10 cellular contexts compared by ENCODE assay signal in the genomic region with DNA sequence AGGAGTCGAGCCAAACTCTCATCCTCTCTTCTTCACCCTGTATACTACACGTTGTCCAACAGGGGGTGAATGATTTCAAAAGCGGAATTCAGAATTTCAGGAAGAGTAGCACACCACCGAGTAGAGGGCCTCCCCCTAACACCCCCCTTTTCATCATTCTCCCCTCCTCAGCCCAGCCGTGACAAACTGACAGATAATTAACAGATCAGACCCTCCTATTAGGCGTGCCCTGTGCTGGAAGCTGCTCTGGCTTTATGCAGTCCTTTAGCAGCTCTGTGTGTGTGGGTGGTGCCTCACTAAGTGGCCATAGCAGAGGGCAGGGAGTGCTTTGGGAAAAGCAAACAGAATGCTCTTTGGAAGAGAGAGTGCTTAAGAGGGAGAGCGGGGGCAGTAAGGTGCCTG. TPM values are rescaled to one million over a fixed set of nuclear protein-coding genes. Genes with fewer than 3 reads are reported as not detected.
A peak's percentile ranks its signal among the peaks of the same experiment; 100 is the strongest.
DNase-seq lines count a peak whose midpoint lies in the region; ATAC-seq and TF ChIP-seq lines count a peak whose summit lies in the region.
"Had no signal": no experiment of that assay in that cellular context is flagged by ENCODE, and none has a peak within 500 bp of the region (broad histone marks: within the 10 kb centered on the region; RNA-seq: fewer than 3 reads in every experiment).

No MANE protein-coding gene starts in this region.

- H4K12ac ChIP-seq in trophoblast cell (ENCODE audit: low read depth, low read length): no peak overlapping the region

- DNase-seq in HCT116 (ENCODE audit: low read depth, low spot score) (no peak), NCI-H510A treated with DMSO at 0.1 percent for 48 hours (lab: John Stamatoyannopoulos, UW) (peak; percentile 100), heart right ventricle (no peak), trophoblast cell (no peak), dorsolateral prefrontal cortex (no peak), colonic mucosa (no peak), KBM-7 (no peak)
- DNase-seq in activated naive CD4-positive, alpha-beta T cell treated with anti-CD3 and anti-CD28 coated beads, Interleukin-2, amount 50 U/mL, for 72 hours (ENCODE audit: low spot score in 2 of 2): no peak
- DNase-seq: foreskin fibroblast, naive B cell had no signal

- no peak overlapping the region for H2BK120ac ChIP-seq in trophoblast cell (ENCODE audit: insufficient read depth, low read length, poor library complexity)

- no peak; a peak in 1 of 6 replicates for TF ChIP-seq CTCF in HCT116 (IDR thresholded peaks at IDR 0.05 in 2 of 3, conservative IDR thresholded peaks at IDR 0.05 in 1 of 3; ENCODE audit: borderline replicate concordance in 1 of 3, insufficient read depth in 1 of 3, low read depth in 2 of 3, low read length in 2 of 3)
- peak in 1 of 9 donors; percentile 7 for TF ChIP-seq CTCF in heart right ventricle (IDR thresholded peaks at IDR 0.05)
- TF ChIP-seq CTCF in dorsolateral prefrontal cortex (IDR thresholded peaks at IDR 0.05 in 54 of 56, conservative IDR thresholded peaks at IDR 0.05 in 2 of 56; ENCODE audit: low read depth in 1 of 56, partially characterized antibody in 56 of 56): no peak
- no peak for TF ChIP-seq CTCF in colonic mucosa (IDR thresholded peaks at IDR 0.05)

- no peaks in the 10 kb centered on the region for H3K9me3 Mint-ChIP-seq in activated naive CD4-positive, alpha-beta T cell treated with anti-CD3 and anti-CD28 coated beads, Interleukin-2, amount 50 U/mL, for 72 hours
- H3K9me3 Mint-ChIP-seq: naive B cell had no signal

- RAD21 ChIA-PET in HCT116 (lab: Charles Lee; ENCODE audit: low non-redundant PET in 1 of 2, low total read pairs in 2 of 2, uncharacterized antibody in 2 of 2, unreplicated experiment in 2 of 2): no interaction called here

- no peaks in the 10 kb centered on the region for H4K20me1 ChIP-seq in HCT116 (ENCODE audit: insufficient read depth)

- H2BK12ac ChIP-seq in trophoblast cell (ENCODE audit: low read length): no peak overlapping the region

- H3K9me3 ChIP-seq in HCT116 (ENCODE audit: control insufficient read depth in 1 of 2, insufficient read depth in 1 of 2, low read depth in 1 of 2, low read length in 2 of 2): no peaks in the 10 kb centered on the region
- no peaks in the 10 kb centered on the region for H3K9me3 ChIP-seq in heart right ventricle
- H3K9me3 ChIP-seq in trophoblast cell (ENCODE audit: insufficient read depth, low read depth, low read length): peaks cover 2% of the 10 kb centered on the region
- no peaks in the 10 kb centered on the region for H3K9me3 ChIP-seq in colonic mucosa

- no peaks in the 10 kb centered on the region for H3K36me3 Mint-ChIP-seq in activated naive CD4-positive, alpha-beta T cell treated with anti-CD3 and anti-CD28 coated beads, Interleukin-2, amount 50 U/mL, for 72 hours

- 42 to 45% methylated on average over 7 of the region's 7 CpGs for WGBS in heart right ventricle, 2 donors
- no CpG with 5 or more reads among the region's 7 CpGs for WGBS in trophoblast cell (ENCODE audit: extremely low coverage, insufficient coverage, insufficient read length)

- H3K9me2 ChIP-seq in HCT116 (ENCODE audit: insufficient read depth): no peaks in the 10 kb centered on the region

- ATAC-seq in HCT116 (peak; percentile 49), heart right ventricle (peak in 7 of 8 donors; percentile 29 to 78 (median 56))
- ATAC-seq in activated naive CD4-positive, alpha-beta T cell treated with anti-CD3 and anti-CD28 coated beads, Interleukin-2, amount 50 U/mL, for 72 hours: no peak

- H2AFZ ChIP-seq in HCT116 (ENCODE audit: low read depth, low read length, poor library complexity, severe bottlenecking): no peak overlapping the region
- no peak overlapping the region for H2AFZ ChIP-seq in trophoblast cell (ENCODE audit: insufficient read depth, low read length, poor library complexity)

- H3K9ac ChIP-seq in HCT116 (ENCODE audit: low read length): no peak overlapping the region
- H3K9ac ChIP-seq in trophoblast cell (ENCODE audit: low read length): no peak overlapping the region
- no peak overlapping the region for H3K9ac ChIP-seq in colonic mucosa (ENCODE audit: low read depth in 2 of 2, low read length in 2 of 2)

- no peak overlapping the region for H3K4me3 ChIP-seq in HCT116 (replicated peaks in 1 of 2; ENCODE audit: low read depth in 1 of 2, low read length in 2 of 2)
- H3K4me3 ChIP-seq in heart right ventricle: no peak overlapping the region
- H3K4me3 ChIP-seq in trophoblast cell (ENCODE audit: low read depth, low read length): no peak overlapping the region
- H3K4me3 ChIP-seq in dorsolateral prefrontal cortex: no peak overlapping the region
- H3K4me3 ChIP-seq in colonic mucosa: no peak overlapping the region

- H3K18ac ChIP-seq in trophoblast cell (ENCODE audit: low read length): no peak overlapping the region

- POLR2A ChIA-PET in HCT116 (lab: Charles Lee): no interaction called here

- no peak for TF ChIP-seq POLR2A in HCT116 (IDR thresholded peaks at IDR 0.05; ENCODE audit: borderline replicate concordance, extremely low read depth, insufficient read depth, insufficient read length)

- no peaks in the 10 kb centered on the region for H3K79me1 ChIP-seq in trophoblast cell (ENCODE audit: low read length)

- TF ChIP-seq RAD21 in HCT116 (IDR thresholded peaks at IDR 0.05; ENCODE audit: low read depth): no peak

- H3K27ac ChIP-seq in HCT116 (ENCODE audit: low read depth, low read length) (no peak overlapping the region), heart right ventricle (peak overlapping the region in 1 of 10 donors; percentile 20), trophoblast cell (ENCODE audit: low read depth, low read length) (no peak overlapping the region), dorsolateral prefrontal cortex (no peak overlapping the region), colonic mucosa (no peak overlapping the region)

- in situ Hi-C loops in KBM-7 (cut with MboI; ENCODE audit: low pct_unique_long_range_greater_than_20kb, low sequenced_read_pairs): loop anchor here (25.0 kb wide), 1 partner anchor 343 kb away; no protein-coding TSS in a partner anchor

- no peak overlapping the region for H3K4me2 ChIP-seq in HCT116 (ENCODE audit: low read length)
- H3K4me2 ChIP-seq in trophoblast cell (ENCODE audit: low read length): no peak overlapping the region

- no peak overlapping the region for H3K14ac ChIP-seq in trophoblast cell (ENCODE audit: low read length)

- no peaks in the 10 kb centered on the region for H3K4me1 ChIP-seq in HCT116 (ENCODE audit: control insufficient read depth in 1 of 2, insufficient read depth in 2 of 2, low read length in 2 of 2)
- peaks cover 0 to 58% (median 23%) of the 10 kb centered on the region in 9 donors for H3K4me1 ChIP-seq in heart right ventricle
- H3K4me1 ChIP-seq in trophoblast cell (ENCODE audit: control insufficient read depth in 1 of 2, insufficient read depth in 2 of 2, low read length in 2 of 2): peaks cover 10 to 18% of the 10 kb centered on the region in 2 experiments
- no peaks in the 10 kb centered on the region for H3K4me1 ChIP-seq in colonic mucosa

- H2AK5ac ChIP-seq in trophoblast cell (ENCODE audit: low read length): no peak overlapping the region

- intact Hi-C loops in HCT116 (cut with micrococcal nuclease) (no loop called here), heart right ventricle (cut with DNase I) (loop anchor here in 4 of 10 donors (5.0 to 10.0 kb wide), 5 partner anchors 126 to 426 kb away; partner anchors contain the start of gene CASZ1 (in 1 of the 4)), dorsolateral prefrontal cortex (cut with DNase I) (loop anchor here (10.0 kb wide), 3 partner anchors 176 to 416 kb away; partner anchors contain the start of gene CASZ1 (in 1 of the 2)), colonic mucosa (cut with DNase I) (no loop called here)

- H4K8ac ChIP-seq in trophoblast cell (ENCODE audit: low read depth, low read length): no peak overlapping the region

- no peak overlapping the region for H3K27ac Mint-ChIP-seq in activated naive CD4-positive, alpha-beta T cell treated with anti-CD3 and anti-CD28 coated beads, Interleukin-2, amount 50 U/mL, for 72 hours

- H3K36me3 ChIP-seq in HCT116 (ENCODE audit: control insufficient read depth in 1 of 2, insufficient read depth in 2 of 2, low read length in 2 of 2) (no peaks in the 10 kb centered on the region), heart right ventricle (no peaks in the 10 kb centered on the region), trophoblast cell (ENCODE audit: control insufficient read depth in 1 of 2, insufficient read depth in 2 of 2, low read length in 2 of 2) (no peaks in the 10 kb centered on the region), colonic mucosa (no peaks in the 10 kb centered on the region)

- BruUV-seq in HCT116 (replicated peaks; lab: Mats Ljungman, UMichigan): no TSS peak

- H3K79me2 ChIP-seq in HCT116 (ENCODE audit: insufficient read depth, low read length): peaks cover 65% of the 10 kb centered on the region
- peaks cover 1% of the 10 kb centered on the region for H3K79me2 ChIP-seq in trophoblast cell (ENCODE audit: control insufficient read depth, insufficient read depth, low read length, poor library complexity)

- no peak overlapping the region for H4K91ac ChIP-seq in trophoblast cell (ENCODE audit: low read depth, low read length)

- H3K27me3 ChIP-seq in HCT116 (ENCODE audit: insufficient read depth, low read length): no peaks in the 10 kb centered on the region
- H3K27me3 ChIP-seq in heart right ventricle: no peaks in the 10 kb centered on the region
- H3K27me3 ChIP-seq in trophoblast cell (ENCODE audit: insufficient read depth, low read length): no peaks in the 10 kb centered on the region
- H3K27me3 ChIP-seq in dorsolateral prefrontal cortex: no peaks in the 10 kb centered on the region
- H3K27me3 ChIP-seq in colonic mucosa: no peaks in the 10 kb centered on the region

- CTCF ChIA-PET in HCT116 (lab: Charles Lee): interaction anchor here (1.3 kb wide), 1 partner anchor 12 kb away, joined by 3 read pairs; no protein-coding TSS in a partner anchor

- no peak overlapping the region for H2BK5ac ChIP-seq in trophoblast cell (ENCODE audit: low read depth, low read length, poor library complexity)

- H3K23ac ChIP-seq in trophoblast cell (ENCODE audit: low read length): no peak overlapping the region

- peak overlapping the region; percentile 37 for H3K4ac ChIP-seq in trophoblast cell (ENCODE audit: low read depth, low read length)

RNA-seq across cellular contexts. Expression of gene PEX14, which starts 44.3 kb away (rescaled TPM):
- total RNA-seq in HCT116 (2021; ENCODE audit: unreplicated experiment): 29.3 TPM
- polyA plus RNA-seq in HCT116 (2012): 28.7 and 29.0 TPM in 2 replicates
- 10 to 100 TPM; 17.8 to 31.9 (median 21.1) TPM for total RNA-seq in heart right ventricle
- 10 to 100 TPM; 17.1 to 23.5 TPM for polyA plus RNA-seq in heart right ventricle
- 19.2 and 19.5 TPM in 2 replicates for polyA plus RNA-seq in trophoblast cell (2013)
- 10 to 100 TPM; 24.3 to 45.5 (median 35.0) TPM for total RNA-seq in dorsolateral prefrontal cortex
- total RNA-seq in colonic mucosa: 10 to 100 TPM; 19.5 to 29.3 TPM
- total RNA-seq in activated naive CD4-positive, alpha-beta T cell treated with anti-CD3 and anti-CD28 coated beads, Interleukin-2, amount 50 U/mL, for 72 hours: 10 to 100 TPM; 22.3 to 22.7 TPM

RNA-seq across cellular contexts. Expression of gene DFFA, which starts 46.7 kb away (rescaled TPM):
- 67.7 TPM for total RNA-seq in HCT116 (2021; ENCODE audit: unreplicated experiment)
- polyA plus RNA-seq in HCT116 (2012): 37.5 and 41.0 TPM in 2 replicates
- total RNA-seq in heart right ventricle: 10 to 100 TPM; 19.8 to 26.7 (median 23.2) TPM
- polyA plus RNA-seq in heart right ventricle: 10 to 100 TPM in 1 of 2 donors, 1 to 10 TPM in 1; 9.1 to 14.5 TPM
- polyA plus RNA-seq in trophoblast cell (2013): 37.3 and 37.9 TPM in 2 replicates
- total RNA-seq in dorsolateral prefrontal cortex: 10 to 100 TPM; 20.0 to 49.9 (median 32.7) TPM
- 10 to 100 TPM; 19.2 to 38.0 TPM for total RNA-seq in colonic mucosa
- 10 to 100 TPM; 34.4 to 41.0 TPM for total RNA-seq in activated naive CD4-positive, alpha-beta T cell treated with anti-CD3 and anti-CD28 coated beads, Interleukin-2, amount 50 U/mL, for 72 hours

Comparison
In these comparisons a context has a peak if more than half of its experiments do, and no peak if none do; other contexts are left out.
1. ATAC-seq: peak in HCT116 (single experiment) and heart right ventricle (7 of 8); none in activated naive CD4-positive, alpha-beta T cell treated with anti-CD3 and anti-CD28 coated beads, Interleukin-2, amount 50 U/mL, for 72 hours (0 of 2).
2. intact Hi-C loops: an anchor here in dorsolateral prefrontal cortex (10.0 kb wide); none called in HCT116 and colonic mucosa.